16 cellular contexts compared by ENCODE assay signal in the genomic region with DNA sequence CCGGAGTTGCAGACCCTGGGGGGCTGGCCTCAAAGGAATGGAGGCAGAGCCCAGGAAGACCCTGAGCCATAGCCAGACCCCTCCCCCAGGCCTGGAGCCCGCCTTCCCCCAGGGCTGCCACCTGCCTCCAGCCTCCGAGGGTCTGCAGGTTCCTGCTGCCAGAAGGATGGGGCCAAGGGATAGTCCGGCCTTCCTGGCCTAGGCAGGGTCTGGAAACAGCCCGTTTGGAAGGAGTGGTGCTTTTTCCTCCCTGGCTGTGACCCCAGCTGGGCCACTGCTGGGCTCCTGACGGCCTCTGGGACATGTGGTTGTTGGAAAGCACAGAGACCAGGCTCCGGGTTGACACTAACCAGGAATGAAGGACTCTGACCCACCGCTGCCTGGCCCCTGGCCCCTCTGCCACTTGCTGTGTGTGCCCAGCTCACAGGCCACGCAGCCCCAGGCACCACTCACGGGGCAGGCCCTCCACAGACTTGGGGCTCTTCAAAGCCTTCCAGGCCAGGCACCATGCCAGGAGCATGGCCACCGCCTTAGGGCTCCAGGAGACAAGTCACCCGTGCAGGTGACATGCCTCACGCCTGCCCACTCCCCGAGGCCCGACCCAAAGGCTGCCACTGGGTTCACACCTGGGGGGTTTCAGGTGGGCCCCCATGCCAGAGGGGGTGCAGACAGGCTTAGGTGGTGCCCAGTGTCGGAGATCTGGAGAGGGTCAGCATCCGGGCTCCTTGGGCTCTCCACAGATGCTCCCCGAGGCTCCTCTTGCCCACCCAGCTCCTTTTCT. TPM values are rescaled to one million over a fixed set of nuclear protein-coding genes. Genes with fewer than 3 reads are reported as not detected.
DNase-seq lines count a peak whose midpoint lies in the region; ATAC-seq, FAIRE-seq and TF ChIP-seq lines count a peak whose summit lies in the region.
"Had no signal": no experiment of that assay in that cellular context is flagged by ENCODE, and none has a peak within 500 bp of the region (broad histone marks: within the 10 kb centered on the region; RNA-seq: fewer than 3 reads in every experiment).

No MANE protein-coding gene starts in this region.

- no peaks in the 10 kb centered on the region; the same call in 2 of the 3 replicates for H3K36me3 Mint-ChIP-seq in GM23338 (ENCODE audit: low read depth)

- no peak overlapping the region for H4K5ac ChIP-seq in H1 (ENCODE audit: insufficient read length, low read depth, low read length)

- DNase-seq in heart left ventricle (peak in 1 of 5 donors; percentile 63), left cardiac atrium (no peak), H1 (ENCODE audit: low read depth in 1 of 2, low spot score in 2 of 2) (no peak), neuronal stem cell (ENCODE audit: low spot score) (no peak), GM23338 (ENCODE audit: low spot score) (no peak), NOMO-1 treated with dmso at 0.1 percent for 144 hours (lab: John Stamatoyannopoulos, UW; ENCODE audit: unreplicated experiment) (no peak)
- no peak for DNase-seq in NK-92 treated with Interleukin-12 subunit alpha and Interleukin-12 subunit beta, amount 100 ng/mL, for 24 hours (lab: John Stamatoyannopoulos, UW)
- no peak for DNase-seq in stimulated activated CD4-positive, alpha-beta T cell treated with anti-CD3 and anti-CD28 coated beads, Interleukin-15, amount 100 ng/mL, for 24 hours
- DNase-seq: activated effector memory CD4-positive, alpha-beta T cell treated with anti-CD3 and anti-CD28 coated beads, Interleukin-2, amount 50 U/mL, for 16 hours; Caco-2; NCI-H1694 treated with DMSO at 0.1 percent for 48 hours; nucleus accumbens; small intestine; stimulated activated naive CD4-positive, alpha-beta T cell; T-helper 1 cell had no signal

- no peak overlapping the region for H2BK20ac ChIP-seq in H1 (ENCODE audit: low read length)

- CTCF ChIA-PET in H1 (lab: Charles Lee; ENCODE audit: partially characterized antibody): interaction anchor here (0.9 to 10.9 kb wide), 7 partner anchors 9 to 43 kb away, joined by 3 to 212 read pairs (median 4); partner anchors contain the start of gene RPS21

- H2BK120ac ChIP-seq in H1 (replicated peaks; ENCODE audit: low read depth, low read length): no peak overlapping the region
- no peak overlapping the region for H2BK120ac ChIP-seq in neuronal stem cell (ENCODE audit: low read depth, low read length)

- peak overlapping the region in 7 of 12 donors; percentile 24 to 97 (median 49) for H3K27ac ChIP-seq in heart left ventricle
- H3K27ac ChIP-seq in H1 (ENCODE audit: low read depth, low read length): no peak overlapping the region
- H3K27ac ChIP-seq in neuronal stem cell (replicated peaks; ENCODE audit: low read length): peak overlapping the region; percentile 15
- H3K27ac ChIP-seq in GM23338 (ENCODE audit: low read depth): no peak overlapping the region

- intact Hi-C loops in heart left ventricle (cut with DNase I) (loop anchor here in 1 of 10 donors (10.0 kb wide), 1 partner anchor 226 kb away; the partner anchor contains the start of genes PSMA7 and SS18L1), left cardiac atrium (cut with DNase I) (no loop called here)

- no peak overlapping the region for H3K4me3 Mint-ChIP-seq in GM23338

- 64 to 73% (median 72%) methylated on average over 8 to 18 of the region's 18 CpGs for WGBS in heart left ventricle, 4 donors
- 86% methylated on average over 18 of the region's 18 CpGs; no CpG with 5 or more reads in 1 of the 2 experiments for WGBS in H1 (ENCODE audit: extremely low coverage in 1 of 2, insufficient coverage in 1 of 2, insufficient read length in 1 of 2, insufficient replicate concordance in 2 of 2, low coverage in 1 of 2, low lambda C conversion rate in 2 of 2, missing lambda C conversion rate in 1 of 2), 2 experiments
- no CpG with 5 or more reads among the region's 18 CpGs for WGBS in neuronal stem cell (ENCODE audit: extremely low coverage in 2 of 2, insufficient read length in 2 of 2, insufficient replicate concordance in 1 of 2), 2 donors

- H4K20me1 ChIP-seq in H1 (replicated peaks in 1 of 2; ENCODE audit: control insufficient read depth in 1 of 2, insufficient read depth in 2 of 2, low read length in 2 of 2): no peaks in the 10 kb centered on the region
- no peaks in the 10 kb centered on the region for H4K20me1 ChIP-seq in GM23338 (replicated peaks; ENCODE audit: insufficient read depth)

- peaks cover 20% of the 10 kb centered on the region for H3K27me3 Mint-ChIP-seq in GM23338 (ENCODE audit: insufficient read depth, low read depth, poor library complexity)

- H3K23me2 ChIP-seq in H1 (ENCODE audit: low read depth, low read length): peaks cover 10% of the 10 kb centered on the region

- H3F3A ChIP-seq in GM23338 (replicated peaks; ENCODE audit: low read depth): peaks cover 8% of the 10 kb centered on the region; the same call in 1 of the 2 replicates

- peak overlapping the region; percentile 62; the same call in 1 of the 2 replicates for H4K8ac ChIP-seq in H1 (ENCODE audit: extremely low read depth, insufficient read depth, low read length)
- H4K8ac ChIP-seq in neuronal stem cell (ENCODE audit: low read depth, low read length): no peak overlapping the region

- H3K9me3 ChIP-seq in heart left ventricle: no peaks in the 10 kb centered on the region
- H3K9me3 ChIP-seq in H1 (ENCODE audit: insufficient read depth in 2 of 2, low read depth in 1 of 2, low read length in 1 of 2): no peaks in the 10 kb centered on the region
- peaks cover 3 to 9% of the 10 kb centered on the region in 2 donors for H3K9me3 ChIP-seq in neuronal stem cell (replicated peaks in 1 of 2; ENCODE audit: control insufficient read depth in 2 of 2, insufficient read depth in 1 of 2, low read depth in 1 of 2, low read length in 2 of 2)
- H3K9me3 ChIP-seq: Caco-2 had no signal

- H3K9me3 Mint-ChIP-seq in GM23338: no peaks in the 10 kb centered on the region; the same call in 2 of the 3 replicates

- H3K27ac Mint-ChIP-seq in GM23338: no peak overlapping the region

- POLR2A ChIA-PET in H1 (lab: Charles Lee; ENCODE audit: partially characterized antibody): interaction anchor here (1.3 to 12.6 kb wide), 7 partner anchors 7 to 66 kb away, joined by 3 to 213 read pairs (median 29); partner anchors contain the start of genes ADRM1 and RPS21

- TF ChIP-seq POLR2A in heart left ventricle (IDR thresholded peaks at IDR 0.05) (no peak), H1 (IDR thresholded peaks at IDR 0.05; ENCODE audit: control extremely low read depth in 1 of 2, low read depth in 2 of 2, low read length in 2 of 2) (no peak)

- H3K27me3 ChIP-seq in heart left ventricle: peaks cover 0 to 34% (median 0%) of the 10 kb centered on the region in 9 donors
- no peaks in the 10 kb centered on the region for H3K27me3 ChIP-seq in H1 (replicated peaks in 1 of 4; ENCODE audit: control insufficient read depth in 3 of 4, extremely low read depth in 1 of 4, insufficient read depth in 3 of 4, low read length in 3 of 4)
- no peaks in the 10 kb centered on the region for H3K27me3 ChIP-seq in neuronal stem cell (ENCODE audit: control insufficient read depth in 3 of 3, insufficient read depth in 3 of 3, low read depth in 1 of 3, low read length in 3 of 3)
- no peaks in the 10 kb centered on the region for H3K27me3 ChIP-seq in GM23338 (ENCODE audit: insufficient read depth)

- TF ChIP-seq CTCF in heart left ventricle (IDR thresholded peaks at IDR 0.05) (no peak), H1 (IDR thresholded peaks at IDR 0.05; ENCODE audit: control extremely low read depth in 1 of 3, insufficient read depth in 1 of 3, low read depth in 1 of 3, low read length in 3 of 3) (no peak), GM23338 (conservative IDR thresholded peaks at IDR 0.05; ENCODE audit: low read depth in 2 of 2) (no peak)

- H3K79me1 ChIP-seq in H1 (ENCODE audit: low read depth, low read length) (no peaks in the 10 kb centered on the region; the same call in 1 of the 2 replicates), neuronal stem cell (ENCODE audit: low read depth, low read length) (peaks cover 7% of the 10 kb centered on the region)

- H2BK15ac ChIP-seq in H1 (ENCODE audit: low read length) (peak overlapping the region; percentile 61; the same call in 1 of the 2 replicates), neuronal stem cell (ENCODE audit: low read length) (peak overlapping the region; percentile 100)

- FAIRE-seq in H1 (lab: Jason Lieb, UNC): no peak
- FAIRE-seq: small intestine had no signal

- H3K18ac ChIP-seq in H1 (ENCODE audit: extremely low read depth, low read length) (no peak overlapping the region; the same call in none of the 2 replicates), neuronal stem cell (ENCODE audit: low read length) (peak overlapping the region; percentile 6)

- H3K4me2 ChIP-seq in H1 (ENCODE audit: insufficient read depth in 1 of 2, low read depth in 2 of 2, low read length in 2 of 2) (no peak overlapping the region), neuronal stem cell (ENCODE audit: insufficient read depth, low read length, poor library complexity, severe bottlenecking) (no peak overlapping the region), GM23338 (no peak overlapping the region)

- H4K91ac ChIP-seq in H1 (replicated peaks; ENCODE audit: insufficient read length, low read length): peak overlapping the region; percentile 84
- peak overlapping the region; percentile 95 for H4K91ac ChIP-seq in neuronal stem cell (ENCODE audit: low read depth, low read length, poor library complexity)

- peaks cover under 1 to 71% (median 44%) of the 10 kb centered on the region in 12 donors for H3K4me1 ChIP-seq in heart left ventricle
- H3K4me1 ChIP-seq in H1 (replicated peaks in 1 of 4; ENCODE audit: control insufficient read depth in 3 of 4, insufficient read depth in 4 of 4, low read length in 3 of 4): peaks cover 8 to 49% (median 42%) of the 10 kb centered on the region in 4 experiments
- H3K4me1 ChIP-seq in neuronal stem cell (ENCODE audit: control insufficient read depth in 2 of 2, insufficient read depth in 1 of 2, low read depth in 1 of 2, low read length in 2 of 2): peaks cover 35 to 44% of the 10 kb centered on the region in 2 donors
- peaks cover 27% of the 10 kb centered on the region for H3K4me1 ChIP-seq in GM23338 (ENCODE audit: insufficient read depth)

- ATAC-seq in heart left ventricle (no peak), left cardiac atrium (no peak), GM23338 (no peak)

- H2BK5ac ChIP-seq in H1 (ENCODE audit: low read depth, low read length): peak overlapping the region; percentile 60; the same call in 1 of the 2 replicates
- H2BK5ac ChIP-seq in neuronal stem cell (ENCODE audit: low read length): peak overlapping the region; percentile 96

- no peak for TF ChIP-seq EP300 in H1 (IDR thresholded peaks at IDR 0.05; ENCODE audit: borderline replicate concordance in 1 of 2, low read depth in 2 of 2, low read length in 2 of 2)

- peaks cover 0 to 7% of the 10 kb centered on the region in 2 experiments; a peak in 1 of 4 replicates for H3K79me2 ChIP-seq in H1 (ENCODE audit: control insufficient read depth in 1 of 2, insufficient read depth in 2 of 2, low read length in 2 of 2)
- H3K79me2 ChIP-seq in GM23338 (replicated peaks; ENCODE audit: insufficient read depth): peaks cover 6% of the 10 kb centered on the region

- H3K36me3 ChIP-seq in heart left ventricle: no peaks in the 10 kb centered on the region
- H3K36me3 ChIP-seq in H1 (ENCODE audit: control insufficient read depth in 2 of 4, insufficient read depth in 4 of 4, low read length in 3 of 4): no peaks in the 10 kb centered on the region; a peak in 1 of 8 replicates
- no peaks in the 10 kb centered on the region for H3K36me3 ChIP-seq in neuronal stem cell (replicated peaks in 1 of 2; ENCODE audit: control insufficient read depth in 2 of 2, insufficient read depth in 2 of 2, low read length in 2 of 2)
- no peaks in the 10 kb centered on the region for H3K36me3 ChIP-seq in GM23338 (ENCODE audit: insufficient read depth)

- no peak overlapping the region for H3K14ac ChIP-seq in H1 (ENCODE audit: insufficient read length)
- no peak overlapping the region for H3K14ac ChIP-seq in neuronal stem cell (ENCODE audit: low read length)

- H3K9ac ChIP-seq in H1 (replicated peaks in 1 of 4; ENCODE audit: extremely low read depth in 1 of 4, low read depth in 3 of 4, low read length in 3 of 4) (no peak overlapping the region), neuronal stem cell (ENCODE audit: low read depth, low read length, poor library complexity) (peak overlapping the region; percentile 64)

- H3K4ac ChIP-seq in H1 (replicated peaks; ENCODE audit: insufficient read length, low read depth, low read length) (peak overlapping the region; percentile 38), neuronal stem cell (ENCODE audit: low read length) (no peak overlapping the region)

- no peak overlapping the region for H3K23ac ChIP-seq in H1 (ENCODE audit: insufficient read length)
- H3K23ac ChIP-seq in neuronal stem cell (ENCODE audit: low read depth, low read length, poor library complexity): peak overlapping the region; percentile 68

- H2AK5ac ChIP-seq in H1 (ENCODE audit: low read depth, low read length) (0 out of 2 replicates have a peak overlapping the region, but pooled peaks have one; percentile 4), neuronal stem cell (ENCODE audit: low read depth, low read length) (peak overlapping the region; percentile 100)

- no peaks in the 10 kb centered on the region for H3K9me2 ChIP-seq in GM23338 (ENCODE audit: insufficient read depth)

- peaks cover 31% of the 10 kb centered on the region for H3K4me1 Mint-ChIP-seq in GM23338

- H2AFZ ChIP-seq in H1 (ENCODE audit: low read length) (no peak overlapping the region), neuronal stem cell (ENCODE audit: low read length) (peak overlapping the region; percentile 36), GM23338 (no peak overlapping the region)

- TF ChIP-seq RAD21 in H1 (IDR thresholded peaks at IDR 0.05 in 1 of 2, conservative IDR thresholded peaks at IDR 0.05 in 1 of 2; ENCODE audit: low read depth in 2 of 2, low read length in 2 of 2): no peak

- H2BK12ac ChIP-seq in H1 (ENCODE audit: low read depth, low read length): peak overlapping the region; percentile 75; the same call in 1 of the 2 replicates
- H2BK12ac ChIP-seq in neuronal stem cell (ENCODE audit: low read length): peak overlapping the region; percentile 97

- H3K56ac ChIP-seq in H1 (replicated peaks; ENCODE audit: insufficient read length, low read depth, low read length): no peak overlapping the region

- H3K4me3 ChIP-seq in heart left ventricle (no peak overlapping the region), H1 (ENCODE audit: extremely low read depth in 1 of 4, insufficient read depth in 2 of 4, low read depth in 3 of 4, low read length in 4 of 4) (no peak overlapping the region), neuronal stem cell (ENCODE audit: low read length in 2 of 2) (no peak overlapping the region), GM23338 (no peak overlapping the region)

RNA-seq across cellular contexts. Expression of gene LAMA5, which starts 3.9 kb away (rescaled TPM):
- total RNA-seq in heart left ventricle (100 to 1,000 TPM in 1 of 9 donors, 10 to 100 TPM in 8; 57.4 to 107 (median 73.6) TPM), left cardiac atrium (100 to 1,000 TPM in 1 of 2 donors, 10 to 100 TPM in 1; 70.4 to 113 TPM)
- polyA plus RNA-seq in heart left ventricle (100 to 1,000 TPM in 1 of 2 donors, 10 to 100 TPM in 1; 72.0 to 128 TPM), H1 (2011; rRNA removed) (34.4 and 90.7 TPM in 2 replicates), GM23338 (2016; fragmentation: Nextera tagmentation; extraction: Ambion mirVana) (192 and 201 TPM in 2 replicates)
- total RNA-seq in H1 (2021; fragmentation: NEBNext Ultra II Directional; extraction: Animal tissue kit (Norgen Biotek cat#: 25700)): 210 and 225 TPM in 2 replicates
- polyA plus RNA-seq in H1 (2011; cell fraction: cytosol; rRNA removed): 57.6 TPM
- polyA plus RNA-seq in H1 (2011; cell fraction: nucleus; rRNA removed): 648 TPM
- 136 to 235 TPM (median 223 TPM) in 4 replicates for polyA plus RNA-seq in H1 (2012, experiment 1 of 2)
- polyA plus RNA-seq in H1 (2012, experiment 2 of 2): 130 TPM
- polyA plus RNA-seq in H1 (2013, experiment 1 of 2): 107 TPM
- 82.4 TPM for polyA plus RNA-seq in H1 (2013, experiment 2 of 2)
- 24.2 and 31.4 TPM in 2 replicates for polyA minus RNA-seq in H1 (2011; rRNA and poly(A)+ RNA removed)
- 70.1 TPM for polyA minus RNA-seq in H1 (2011; cell fraction: cytosol; rRNA and poly(A)+ RNA removed)
- polyA minus RNA-seq in H1 (2011; cell fraction: nucleus; rRNA and poly(A)+ RNA removed): 212 TPM
- polyA plus RNA-seq in neuronal stem cell (2013, experiment 1 of 2): 59.5 TPM
- 57.4 TPM for polyA plus RNA-seq in neuronal stem cell (2013, experiment 2 of 2)
- total RNA-seq in GM23338 (2014; rRNA removed; shearing (Covaris generic)): 215 and 298 TPM in 2 replicates

RNA-seq across cellular contexts. Expression of gene RPS21, which starts 15.9 kb away (rescaled TPM):
- total RNA-seq in heart left ventricle: 100 to 1,000 TPM; 434 to 831 (median 670) TPM
- 1,000 to 10,000 TPM; 1,943 to 3,051 TPM for polyA plus RNA-seq in heart left ventricle
- total RNA-seq in left cardiac atrium: 100 to 1,000 TPM; 733 to 750 TPM
- 1,787 and 1,829 TPM in 2 replicates for total RNA-seq in H1 (2021; fragmentation: NEBNext Ultra II Directional; extraction: Animal tissue kit (Norgen Biotek cat#: 25700))
- polyA plus RNA-seq in H1 (2011; rRNA removed): 7,219 and 8,331 TPM in 2 replicates
- polyA plus RNA-seq in H1 (2011; cell fraction: cytosol; rRNA removed): 7,720 TPM
- 4,705 TPM for polyA plus RNA-seq in H1 (2011; cell fraction: nucleus; rRNA removed)
- polyA plus RNA-seq in H1 (2012, experiment 1 of 2): 4,429 to 5,604 TPM (median 4,871 TPM) in 4 replicates
- polyA plus RNA-seq in H1 (2012, experiment 2 of 2): 4,124 TPM
- polyA plus RNA-seq in H1 (2013, experiment 1 of 2): 4,907 TPM
- 4,204 TPM for polyA plus RNA-seq in H1 (2013, experiment 2 of 2)
- polyA minus RNA-seq in H1 (2011; rRNA and poly(A)+ RNA removed): 654 and 663 TPM in 2 replicates
- polyA minus RNA-seq in H1 (2011; cell fraction: cytosol; rRNA and poly(A)+ RNA removed): 718 TPM
- polyA minus RNA-seq in H1 (2011; cell fraction: nucleus; rRNA and poly(A)+ RNA removed): 1,108 TPM
- polyA plus RNA-seq in neuronal stem cell (2013, experiment 1 of 2): 3,158 TPM
- polyA plus RNA-seq in neuronal stem cell (2013, experiment 2 of 2): 3,117 TPM
- 759 and 964 TPM in 2 replicates for total RNA-seq in GM23338 (2014; rRNA removed; shearing (Covaris generic))
- polyA plus RNA-seq in GM23338 (2016; fragmentation: Nextera tagmentation; extraction: Ambion mirVana): 2,298 and 2,471 TPM in 2 replicates

RNA-seq across cellular contexts. Expression of gene CABLES2, which starts 36.1 kb away (rescaled TPM):
- total RNA-seq in heart left ventricle (10 to 100 TPM in 2 of 9 donors, 1 to 10 TPM in 7; 6.1 to 12.0 (median 8.8) TPM), left cardiac atrium (10 to 100 TPM; 20.6 to 25.3 TPM)
- polyA plus RNA-seq in heart left ventricle (10 to 100 TPM in 1 of 2 donors, 1 to 10 TPM in 1; 2.9 to 10.7 TPM), H1 (2011; rRNA removed) (8.8 and 10.5 TPM in 2 replicates), GM23338 (2016; fragmentation: Nextera tagmentation; extraction: Ambion mirVana) (4.3 and 5.1 TPM in 2 replicates)
- total RNA-seq in H1 (2021; fragmentation: NEBNext Ultra II Directional; extraction: Animal tissue kit (Norgen Biotek cat#: 25700)): 8.0 TPM in 2 replicates
- polyA plus RNA-seq in H1 (2011; cell fraction: cytosol; rRNA removed): 6.5 TPM
- polyA plus RNA-seq in H1 (2011; cell fraction: nucleus; rRNA removed): 9.7 TPM
- polyA plus RNA-seq in H1 (2012, experiment 1 of 2): 8.2 to 10.9 TPM (median 9.6 TPM) in 4 replicates
- polyA plus RNA-seq in H1 (2012, experiment 2 of 2): 7.4 TPM
- polyA plus RNA-seq in H1 (2013, experiment 1 of 2): 5.3 TPM
- polyA plus RNA-seq in H1 (2013, experiment 2 of 2): 5.6 TPM
- 5.2 and 5.7 TPM in 2 replicates for polyA minus RNA-seq in H1 (2011; rRNA and poly(A)+ RNA removed)
- polyA minus RNA-seq in H1 (2011; cell fraction: cytosol; rRNA and poly(A)+ RNA removed): 7.8 TPM
- polyA minus RNA-seq in H1 (2011; cell fraction: nucleus; rRNA and poly(A)+ RNA removed): 4.3 TPM
- 15.0 TPM for polyA plus RNA-seq in neuronal stem cell (2013, experiment 1 of 2)
- polyA plus RNA-seq in neuronal stem cell (2013, experiment 2 of 2): 14.9 TPM
- total RNA-seq in GM23338 (2014; rRNA removed; shearing (Covaris generic)): 12.6 and 12.7 TPM in 2 replicates

RNA-seq across cellular contexts. Expression of gene RBBP8NL, which starts 56.3 kb away (rescaled TPM):
- total RNA-seq in heart left ventricle (not detected), left cardiac atrium (not detected)
- polyA plus RNA-seq in heart left ventricle (not detected), H1 (2011; rRNA removed) (0.48 and 0.88 TPM in 2 replicates), GM23338 (2016; fragmentation: Nextera tagmentation; extraction: Ambion mirVana) (0.10 and 0.64 TPM in 2 replicates)
- 0.43 and 0.59 TPM in 2 replicates for total RNA-seq in H1 (2021; fragmentation: NEBNext Ultra II Directional; extraction: Animal tissue kit (Norgen Biotek cat#: 25700))
- 0.75 TPM for polyA plus RNA-seq in H1 (2011; cell fraction: cytosol; rRNA removed)
- polyA plus RNA-seq in H1 (2011; cell fraction: nucleus; rRNA removed): 1.4 TPM
- polyA plus RNA-seq in H1 (2012, experiment 1 of 2): 0.55 to 1.1 TPM (median 0.65 TPM) in 4 replicates
- 0.46 TPM for polyA plus RNA-seq in H1 (2012, experiment 2 of 2)
- 0.71 TPM for polyA plus RNA-seq in H1 (2013, experiment 1 of 2)
- 0.63 TPM for polyA plus RNA-seq in H1 (2013, experiment 2 of 2)
- polyA minus RNA-seq in H1 (2011; rRNA and poly(A)+ RNA removed): 0.09 and 0.20 TPM in 2 replicates
- 1.4 TPM for polyA minus RNA-seq in H1 (2011; cell fraction: cytosol; rRNA and poly(A)+ RNA removed)
- polyA minus RNA-seq in H1 (2011; cell fraction: nucleus; rRNA and poly(A)+ RNA removed): 1.9 TPM
- not detected for polyA plus RNA-seq in neuronal stem cell (2013, experiment 1 of 2)
- not detected for polyA plus RNA-seq in neuronal stem cell (2013, experiment 2 of 2)
- 0.66 and 1.1 TPM in 2 replicates for total RNA-seq in GM23338 (2014; rRNA removed; shearing (Covaris generic))
- total RNA-seq: NCI-H460 had no signal

Comparison
In these comparisons a context has a peak if more than half of its experiments do, and no peak if none do; other contexts are left out.
1. H3K27ac ChIP-seq: peak in heart left ventricle (7 of 12) and neuronal stem cell (single experiment); none in H1 (single experiment) and GM23338 (single experiment).